In the genomic region with DNA sequence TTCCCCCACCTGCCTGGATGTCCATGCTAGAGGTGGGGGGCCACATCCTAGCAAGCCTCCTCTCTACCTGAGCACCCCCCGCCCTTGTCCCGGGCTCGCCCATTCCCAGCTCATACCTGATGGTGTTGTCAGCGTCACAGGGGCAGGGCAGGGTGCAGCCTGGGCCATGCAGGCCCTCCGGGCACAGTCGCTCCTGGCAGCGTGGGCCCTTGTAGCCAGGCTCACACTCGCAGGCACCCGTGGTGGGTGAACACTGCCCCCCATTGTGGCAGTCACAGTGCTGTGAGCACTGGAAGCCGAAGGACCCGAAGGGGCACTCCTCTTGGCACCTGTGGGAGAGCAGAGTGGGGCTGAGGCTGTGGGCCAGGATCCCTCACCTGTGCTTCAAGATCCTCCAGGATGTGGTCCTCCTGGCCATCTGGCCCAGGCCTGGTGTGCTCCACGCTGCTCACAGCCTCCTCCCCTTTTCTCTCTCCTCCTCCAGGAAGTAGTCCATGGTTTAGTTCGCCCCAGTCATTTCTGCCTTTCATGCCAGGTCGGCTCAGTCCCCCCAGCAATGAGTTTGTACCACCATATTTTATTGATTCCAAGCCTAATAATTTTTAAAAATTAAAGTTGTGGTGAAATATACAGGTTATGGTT, we compare ENCODE assay signal across 17 cellular contexts.
DNase-seq lines count a peak whose midpoint lies in the region; ATAC-seq, FAIRE-seq and TF ChIP-seq lines count a peak whose summit lies in the region.
"Had no signal": no experiment of that assay in that cellular context is flagged by ENCODE, and none has a peak within 500 bp of the region (broad histone marks: within the 10 kb centered on the region; RNA-seq: fewer than 3 reads in every experiment).

No MANE protein-coding gene starts in this region.

- no peak overlapping the region for H3K4me3 Mint-ChIP-seq in activated naive CD8-positive, alpha-beta T cell treated with anti-CD3 and anti-CD28 coated beads for 36 hours
- H3K4me3 Mint-ChIP-seq in activated naive CD8-positive, alpha-beta T cell treated with anti-CD3 and anti-CD28 coated beads, Interleukin-2, amount 50 U/mL, for 24 hours: no peak overlapping the region
- no peak overlapping the region for H3K4me3 Mint-ChIP-seq in natural killer cell treated with Interleukin-12 subunit alpha and Interleukin-12 subunit beta and Interleukin-15 and Interleukin-18, amount 100 ng/mL, for 72 hours
- no peak overlapping the region for H3K4me3 Mint-ChIP-seq in stimulated activated effector memory CD8-positive, alpha-beta T cell treated with anti-CD3 and anti-CD28 coated beads, Interleukin-12 subunit alpha, Interleukin-12 subunit beta, amount 100 ng/mL, for 72 hours
- H3K4me3 Mint-ChIP-seq: CD4-positive, CD25-positive, alpha-beta regulatory T cell; CD8-positive, alpha-beta memory T cell; H9 had no signal

- H2BK120ac ChIP-seq in H1 (replicated peaks; ENCODE audit: low read depth, low read length): no peak overlapping the region

- H3K4me1 ChIP-seq in H1 (replicated peaks in 1 of 4; ENCODE audit: control insufficient read depth in 3 of 4, insufficient read depth in 4 of 4, low read length in 3 of 4) (peaks cover 0 to 7% (median 0%) of the 10 kb centered on the region in 4 experiments; a peak in 1 of 7 replicates), ovary (ENCODE audit: insufficient read depth) (no peaks in the 10 kb centered on the region)

- no peak overlapping the region for H2BK15ac ChIP-seq in H1 (ENCODE audit: low read length)

- no peaks in the 10 kb centered on the region for H3K23me2 ChIP-seq in H1 (ENCODE audit: low read depth, low read length)

- H4K20me1 ChIP-seq in H1 (replicated peaks in 1 of 2; ENCODE audit: control insufficient read depth in 1 of 2, insufficient read depth in 2 of 2, low read length in 2 of 2): no peaks in the 10 kb centered on the region

- H2BK20ac ChIP-seq in H1 (ENCODE audit: low read length): no peak overlapping the region

- FAIRE-seq in H1 (lab: Jason Lieb, UNC): no peak

- no peak overlapping the region for H3K4ac ChIP-seq in H1 (replicated peaks; ENCODE audit: insufficient read length, low read depth, low read length)

- H3K9ac ChIP-seq in H1 (replicated peaks in 1 of 4; ENCODE audit: extremely low read depth in 1 of 4, low read depth in 3 of 4, low read length in 3 of 4): no peak overlapping the region

- ATAC-seq in activated naive CD8-positive, alpha-beta T cell treated with anti-CD3 and anti-CD28 coated beads, Interleukin-2, amount 50 U/mL, for 24 hours: no peak
- peak; percentile 31 to 39 for ATAC-seq in natural killer cell treated with Interleukin-12 subunit alpha and Interleukin-12 subunit beta and Interleukin-15 and Interleukin-18, amount 100 ng/mL, for 72 hours
- no peak for ATAC-seq in stimulated activated effector memory CD8-positive, alpha-beta T cell treated with anti-CD3 and anti-CD28 coated beads, Interleukin-12 subunit alpha, Interleukin-12 subunit beta, amount 100 ng/mL, for 72 hours

- H2BK5ac ChIP-seq in H1 (ENCODE audit: low read depth, low read length): peak overlapping the region; percentile 21

- no peak overlapping the region for H3K14ac ChIP-seq in H1 (ENCODE audit: insufficient read length)

- no peaks in the 10 kb centered on the region for H3K79me2 ChIP-seq in H1 (ENCODE audit: control insufficient read depth in 1 of 2, insufficient read depth in 2 of 2, low read length in 2 of 2)

- no peak overlapping the region for H3K23ac ChIP-seq in H1 (ENCODE audit: insufficient read length)

- H3K36me3 Mint-ChIP-seq in activated naive CD8-positive, alpha-beta T cell treated with anti-CD3 and anti-CD28 coated beads for 36 hours: no peaks in the 10 kb centered on the region
- no peaks in the 10 kb centered on the region for H3K36me3 Mint-ChIP-seq in activated naive CD8-positive, alpha-beta T cell treated with anti-CD3 and anti-CD28 coated beads, Interleukin-2, amount 50 U/mL, for 24 hours (ENCODE audit: low read depth)
- H3K36me3 Mint-ChIP-seq in natural killer cell treated with Interleukin-12 subunit alpha and Interleukin-12 subunit beta and Interleukin-15 and Interleukin-18, amount 100 ng/mL, for 72 hours: no peaks in the 10 kb centered on the region
- no peaks in the 10 kb centered on the region for H3K36me3 Mint-ChIP-seq in stimulated activated effector memory CD8-positive, alpha-beta T cell treated with anti-CD3 and anti-CD28 coated beads, Interleukin-12 subunit alpha, Interleukin-12 subunit beta, amount 100 ng/mL, for 72 hours
- H3K36me3 Mint-ChIP-seq: CD4-positive, CD25-positive, alpha-beta regulatory T cell; CD8-positive, alpha-beta memory T cell had no signal

- no peak overlapping the region for H2AK5ac ChIP-seq in H1 (ENCODE audit: low read depth, low read length)

- no peak overlapping the region for H4K5ac ChIP-seq in H1 (ENCODE audit: insufficient read length, low read depth, low read length)

- H3K18ac ChIP-seq in H1 (ENCODE audit: extremely low read depth, low read length): no peak overlapping the region

- H3K27ac ChIP-seq in H1 (ENCODE audit: low read depth, low read length): no peak overlapping the region
- no peak overlapping the region for H3K27ac ChIP-seq in ovary

- no peak for DNase-seq in activated naive CD8-positive, alpha-beta T cell treated with anti-CD3 and anti-CD28 coated beads for 36 hours
- no peak for DNase-seq in activated naive CD8-positive, alpha-beta T cell treated with anti-CD3 and anti-CD28 coated beads, Interleukin-2, amount 50 U/mL, for 24 hours
- DNase-seq in H1 (ENCODE audit: low read depth in 1 of 2, low spot score in 2 of 2) (no peak), ovary (no peak), NOMO-1 treated with DMSO at 0.1 percent for 48 hours (lab: John Stamatoyannopoulos, UW; ENCODE audit: unreplicated experiment) (no peak)
- no peak for DNase-seq in natural killer cell treated with Interleukin-12 subunit alpha and Interleukin-12 subunit beta and Interleukin-15 and Interleukin-18, amount 100 ng/mL, for 72 hours (ENCODE audit: low spot score)
- no peak for DNase-seq in stimulated activated effector memory CD8-positive, alpha-beta T cell treated with anti-CD3 and anti-CD28 coated beads, Interleukin-12 subunit alpha, Interleukin-12 subunit beta, amount 100 ng/mL, for 72 hours (ENCODE audit: low spot score in 2 of 2)
- DNase-seq: 8988T; C1 segment of cervical spinal cord; CD4-positive, CD25-positive, alpha-beta regulatory T cell; CD8-positive, alpha-beta memory T cell; COR-L47; DMS 273 treated with DMSO at 0.1 percent for 48 hours; DMS79; GF-D8; GOT3; H9 had no signal

- H2AFZ ChIP-seq in H1 (ENCODE audit: low read length): no peak overlapping the region

- CTCF ChIA-PET in H1 (lab: Charles Lee; ENCODE audit: partially characterized antibody): interaction anchor here (0.9 to 2.0 kb wide), 3 partner anchors 9 to 102 kb away, joined by 3 to 6 read pairs (median 5); no protein-coding TSS in a partner anchor

- H3K4me3 ChIP-seq in H1 (ENCODE audit: extremely low read depth in 1 of 4, insufficient read depth in 2 of 4, low read depth in 3 of 4, low read length in 4 of 4) (no peak overlapping the region), ovary (no peak overlapping the region)

- POLR2A ChIA-PET in H1 (lab: Charles Lee; ENCODE audit: partially characterized antibody): interaction anchor here (0.6 to 2.0 kb wide), 2 partner anchors 14 to 797 kb away, joined by 3 to 5 read pairs; no protein-coding TSS in a partner anchor

- TF ChIP-seq POLR2A in H1 (IDR thresholded peaks at IDR 0.05; ENCODE audit: control extremely low read depth in 1 of 2, low read depth in 2 of 2, low read length in 2 of 2) (no peak), ovary (IDR thresholded peaks at IDR 0.05) (no peak)

- H3K56ac ChIP-seq in H1 (replicated peaks; ENCODE audit: insufficient read length, low read depth, low read length): no peak overlapping the region

- peaks cover 22% of the 10 kb centered on the region for H3K27me3 Mint-ChIP-seq in activated naive CD8-positive, alpha-beta T cell treated with anti-CD3 and anti-CD28 coated beads for 36 hours
- H3K27me3 Mint-ChIP-seq in activated naive CD8-positive, alpha-beta T cell treated with anti-CD3 and anti-CD28 coated beads, Interleukin-2, amount 50 U/mL, for 24 hours: peaks cover 9% of the 10 kb centered on the region
- peaks cover 25 to 50% of the 10 kb centered on the region in 2 donors for H3K27me3 Mint-ChIP-seq in natural killer cell treated with Interleukin-12 subunit alpha and Interleukin-12 subunit beta and Interleukin-15 and Interleukin-18, amount 100 ng/mL, for 72 hours

- no peaks in the 10 kb centered on the region for H3K9me3 ChIP-seq in H1 (ENCODE audit: insufficient read depth in 2 of 2, low read depth in 1 of 2, low read length in 1 of 2)
- H3K9me3 ChIP-seq in ovary: no peaks in the 10 kb centered on the region

- intact Hi-C loops in ovary (cut with DNase I): no loop called here

- no peak overlapping the region; the same call in 1 of the 2 replicates for H4K8ac ChIP-seq in H1 (ENCODE audit: extremely low read depth, insufficient read depth, low read length)

- no peaks in the 10 kb centered on the region for H3K9me3 Mint-ChIP-seq in activated naive CD8-positive, alpha-beta T cell treated with anti-CD3 and anti-CD28 coated beads for 36 hours
- H3K9me3 Mint-ChIP-seq in activated naive CD8-positive, alpha-beta T cell treated with anti-CD3 and anti-CD28 coated beads, Interleukin-2, amount 50 U/mL, for 24 hours: no peaks in the 10 kb centered on the region
- no peaks in the 10 kb centered on the region for H3K9me3 Mint-ChIP-seq in natural killer cell treated with Interleukin-12 subunit alpha and Interleukin-12 subunit beta and Interleukin-15 and Interleukin-18, amount 100 ng/mL, for 72 hours
- no peaks in the 10 kb centered on the region for H3K9me3 Mint-ChIP-seq in stimulated activated effector memory CD8-positive, alpha-beta T cell treated with anti-CD3 and anti-CD28 coated beads, Interleukin-12 subunit alpha, Interleukin-12 subunit beta, amount 100 ng/mL, for 72 hours
- H3K9me3 Mint-ChIP-seq: CD4-positive, CD25-positive, alpha-beta regulatory T cell; CD8-positive, alpha-beta memory T cell; H9 had no signal

- H3K27me3 ChIP-seq in H1 (replicated peaks in 1 of 4; ENCODE audit: control insufficient read depth in 3 of 4, extremely low read depth in 1 of 4, insufficient read depth in 3 of 4, low read length in 3 of 4): 0 out of 7 replicates have a peak, but pooled peaks cover 0 to 2% (median 0%) of the 10 kb centered on the region in 4 experiments
- H3K27me3 ChIP-seq in ovary: no peaks in the 10 kb centered on the region

- WGBS in H1 (ENCODE audit: extremely low coverage in 1 of 2, insufficient coverage in 1 of 2, insufficient read length in 1 of 2, insufficient replicate concordance in 2 of 2, low coverage in 1 of 2, low lambda C conversion rate in 2 of 2, missing lambda C conversion rate in 1 of 2), 2 experiments: 89% methylated on average over 12 of the region's 14 CpGs; no CpG with 5 or more reads in 1 of the 2 experiments
- WGBS in ovary, 3 donors: 81 to 86% (median 85%) methylated on average over 9 to 14 of the region's 14 CpGs

- no peaks in the 10 kb centered on the region for H3K36me3 ChIP-seq in H1 (ENCODE audit: control insufficient read depth in 2 of 4, insufficient read depth in 4 of 4, low read length in 3 of 4)
- H3K36me3 ChIP-seq in ovary: no peaks in the 10 kb centered on the region

- 0 out of 2 replicates have a peak overlapping the region, but pooled peaks have one; percentile 63 for H2BK12ac ChIP-seq in H1 (ENCODE audit: low read depth, low read length)

- TF ChIP-seq CTCF in H1 (IDR thresholded peaks at IDR 0.05; ENCODE audit: control extremely low read depth in 1 of 3, insufficient read depth in 1 of 3, low read depth in 1 of 3, low read length in 3 of 3) (no peak), ovary (IDR thresholded peaks at IDR 0.05) (no peak)

- H3K79me1 ChIP-seq in H1 (ENCODE audit: low read depth, low read length): no peaks in the 10 kb centered on the region

- TF ChIP-seq RAD21 in H1 (IDR thresholded peaks at IDR 0.05 in 1 of 2, conservative IDR thresholded peaks at IDR 0.05 in 1 of 2; ENCODE audit: low read depth in 2 of 2, low read length in 2 of 2): no peak

- no peaks in the 10 kb centered on the region for H3K4me1 Mint-ChIP-seq in activated naive CD8-positive, alpha-beta T cell treated with anti-CD3 and anti-CD28 coated beads for 36 hours
- no peaks in the 10 kb centered on the region for H3K4me1 Mint-ChIP-seq in activated naive CD8-positive, alpha-beta T cell treated with anti-CD3 and anti-CD28 coated beads, Interleukin-2, amount 50 U/mL, for 24 hours
- no peaks in the 10 kb centered on the region for H3K4me1 Mint-ChIP-seq in natural killer cell treated with Interleukin-12 subunit alpha and Interleukin-12 subunit beta and Interleukin-15 and Interleukin-18, amount 100 ng/mL, for 72 hours (ENCODE audit: low read depth in 2 of 2)
- H3K4me1 Mint-ChIP-seq in stimulated activated effector memory CD8-positive, alpha-beta T cell treated with anti-CD3 and anti-CD28 coated beads, Interleukin-12 subunit alpha, Interleukin-12 subunit beta, amount 100 ng/mL, for 72 hours: no peaks in the 10 kb centered on the region
- H3K4me1 Mint-ChIP-seq: CD4-positive, CD25-positive, alpha-beta regulatory T cell; CD8-positive, alpha-beta memory T cell had no signal

- TF ChIP-seq EP300 in H1 (IDR thresholded peaks at IDR 0.05; ENCODE audit: borderline replicate concordance in 1 of 2, low read depth in 2 of 2, low read length in 2 of 2): no peak
- no peak for TF ChIP-seq EP300 in ovary (IDR thresholded peaks at IDR 0.05)

- H3K27ac Mint-ChIP-seq in activated naive CD8-positive, alpha-beta T cell treated with anti-CD3 and anti-CD28 coated beads for 36 hours: peak overlapping the region; percentile 14
- no peak overlapping the region for H3K27ac Mint-ChIP-seq in activated naive CD8-positive, alpha-beta T cell treated with anti-CD3 and anti-CD28 coated beads, Interleukin-2, amount 50 U/mL, for 24 hours
- H3K27ac Mint-ChIP-seq in natural killer cell treated with Interleukin-12 subunit alpha and Interleukin-12 subunit beta and Interleukin-15 and Interleukin-18, amount 100 ng/mL, for 72 hours: no peak overlapping the region
- no peak overlapping the region for H3K27ac Mint-ChIP-seq in stimulated activated effector memory CD8-positive, alpha-beta T cell treated with anti-CD3 and anti-CD28 coated beads, Interleukin-12 subunit alpha, Interleukin-12 subunit beta, amount 100 ng/mL, for 72 hours
- H3K27ac Mint-ChIP-seq: CD4-positive, CD25-positive, alpha-beta regulatory T cell; CD8-positive, alpha-beta memory T cell; H9 had no signal

- no peak overlapping the region for H3K4me2 ChIP-seq in H1 (ENCODE audit: insufficient read depth in 1 of 2, low read depth in 2 of 2, low read length in 2 of 2)

- H4K91ac ChIP-seq in H1 (replicated peaks; ENCODE audit: insufficient read length, low read length): peak overlapping the region; percentile 23

Comparison
In these comparisons a context has a peak if more than half of its experiments do, and no peak if none do; other contexts are left out.
1. ATAC-seq: peak in natural killer cell treated with Interleukin-12 subunit alpha and Interleukin-12 subunit beta and Interleukin-15 and Interleukin-18, amount 100 ng/mL, for 72 hours (2 of 2); none in activated naive CD8-positive, alpha-beta T cell treated with anti-CD3 and anti-CD28 coated beads, Interleukin-2, amount 50 U/mL, for 24 hours (single experiment) and stimulated activated effector memory CD8-positive, alpha-beta T cell treated with anti-CD3 and anti-CD28 coated beads, Interleukin-12 subunit alpha, Interleukin-12 subunit beta, amount 100 ng/mL, for 72 hours (single experiment).